In genomic region chr7:29946428-29947186, GRCh38 we compare ENCODE assay signal across 10 cellular contexts. TPM values are rescaled to one million over a fixed set of nuclear protein-coding genes. Genes with fewer than 3 reads are reported as not detected.
DNase-seq lines count a peak whose midpoint lies in the region; ATAC-seq and TF ChIP-seq lines count a peak whose summit lies in the region.
"Had no signal": no experiment of that assay in that cellular context is flagged by ENCODE, and none has a peak within 500 bp of the region (broad histone marks: within the 10 kb centered on the region; RNA-seq: fewer than 3 reads in every experiment).

No MANE protein-coding gene starts in this region.

- in situ Hi-C loops in KBM-7 (cut with MboI; ENCODE audit: low pct_unique_long_range_greater_than_20kb, low sequenced_read_pairs) = no loop called here

- H3K9me3 Mint-ChIP-seq in CD14-positive monocyte (peaks cover 8 to 14% (median 10%) of the 10 kb centered on the region in 7 donors), immature natural killer cell (no peaks in the 10 kb centered on the region)
- H3K9me3 Mint-ChIP-seq in activated CD4-positive, alpha-beta T cell treated with anti-CD3 and anti-CD28 coated beads, Interleukin-2, amount 10 ng/mL, durations not matched to agents 7 days and 5 days = peaks cover 4% of the 10 kb centered on the region

- no peak overlapping the region for H3K4me3 Mint-ChIP-seq in CD14-positive monocyte
- H3K4me3 Mint-ChIP-seq in immature natural killer cell = no peak overlapping the region
- no peak overlapping the region for H3K4me3 Mint-ChIP-seq in activated CD4-positive, alpha-beta T cell treated with anti-CD3 and anti-CD28 coated beads, Interleukin-2, amount 10 ng/mL, durations not matched to agents 7 days and 5 days
- H3K4me3 Mint-ChIP-seq: brain had no signal

- TF ChIP-seq CTCF in CD14-positive monocyte (IDR thresholded peaks at IDR 0.05) = peak; percentile 53

- POLR2A ChIA-PET in activated CD4-positive, alpha-beta T cell treated with anti-CD3 and anti-CD28 coated beads, Interleukin-2, amount 10 ng/mL, durations not matched to agents 7 days and 5 days (lab: Charles Lee) = no interaction called here

- DNase-seq in CD14-positive monocyte (ENCODE audit: low spot score) (peak; percentile 55), KBM-7 (peak; percentile 58), cerebellar cortex (ENCODE audit: low spot score) (peak; percentile 53), lung microvascular endothelial cell (ENCODE audit: low read depth in 2 of 2) (peak; percentile 47 to 72), immature natural killer cell (no peak)
- no peak for DNase-seq in activated CD4-positive, alpha-beta T cell treated with anti-CD3 and anti-CD28 coated beads, Interleukin-2, amount 10 ng/mL, durations not matched to agents 7 days and 5 days
- DNase-seq: NCI-H2227 treated with DMSO at 0.1 percent for 48 hours had no signal

- H3K27ac Mint-ChIP-seq in CD14-positive monocyte (peak overlapping the region in 3 of 7 donors; percentile 22 to 84 (median 57)), immature natural killer cell (peak overlapping the region in 1 of 6 donors; percentile 48)
- no peak overlapping the region for H3K27ac Mint-ChIP-seq in activated CD4-positive, alpha-beta T cell treated with anti-CD3 and anti-CD28 coated beads, Interleukin-2, amount 10 ng/mL, durations not matched to agents 7 days and 5 days

- H3K36me3 Mint-ChIP-seq in CD14-positive monocyte (peaks cover 36 to 44% of the 10 kb centered on the region in 2 donors), immature natural killer cell (peaks cover 0 to 27% (median 8%) of the 10 kb centered on the region in 3 donors)
- H3K36me3 Mint-ChIP-seq in activated CD4-positive, alpha-beta T cell treated with anti-CD3 and anti-CD28 coated beads, Interleukin-2, amount 10 ng/mL, durations not matched to agents 7 days and 5 days (ENCODE audit: low read depth) = no peaks in the 10 kb centered on the region

- peaks cover 0 to 2% (median 0%) of the 10 kb centered on the region in 3 donors for H3K27me3 Mint-ChIP-seq in CD14-positive monocyte (ENCODE audit: low read depth in 3 of 3)
- H3K27me3 Mint-ChIP-seq in immature natural killer cell (ENCODE audit: low read depth in 3 of 3) = peaks cover 0 to 2% (median 0%) of the 10 kb centered on the region in 3 donors
- H3K27me3 Mint-ChIP-seq in activated CD4-positive, alpha-beta T cell treated with anti-CD3 and anti-CD28 coated beads, Interleukin-2, amount 10 ng/mL, durations not matched to agents 7 days and 5 days = peaks cover 1% of the 10 kb centered on the region

- no peak for ATAC-seq in HG02973 (IDR thresholded peaks at IDR 0.05; ENCODE audit: unreplicated experiment)
- no peak for ATAC-seq in HG03439 (IDR thresholded peaks at IDR 0.05; ENCODE audit: unreplicated experiment)

- intact Hi-C loops in CD14-positive monocyte (cut with micrococcal nuclease) = loop anchor here in 1 of 2 donors (10.0 kb wide), 1 partner anchor 118 kb away; no protein-coding TSS in a partner anchor

- H3K4me1 Mint-ChIP-seq in CD14-positive monocyte = peaks cover 6% of the 10 kb centered on the region
- H3K4me1 Mint-ChIP-seq in immature natural killer cell = no peaks in the 10 kb centered on the region
- H3K4me1 Mint-ChIP-seq in activated CD4-positive, alpha-beta T cell treated with anti-CD3 and anti-CD28 coated beads, Interleukin-2, amount 10 ng/mL, durations not matched to agents 7 days and 5 days = no peaks in the 10 kb centered on the region
- H3K4me1 Mint-ChIP-seq: brain had no signal

- CTCF ChIA-PET in activated CD4-positive, alpha-beta T cell treated with anti-CD3 and anti-CD28 coated beads, Interleukin-2, amount 10 ng/mL, durations not matched to agents 7 days and 5 days (lab: Charles Lee) = interaction anchor here (1.7 kb wide), 1 partner anchor 12 kb away, joined by 3 read pairs; no protein-coding TSS in a partner anchor

RNA-seq across cellular contexts. Expression of gene SCRN1, which starts 43.0 kb away (rescaled TPM):
- polyA plus RNA-seq in CD14-positive monocyte (10 to 100 TPM in 1 of 2 donors, 1 to 10 TPM in 1; 8.4 to 12.1 TPM), immature natural killer cell (10 to 100 TPM; 10.6 to 27.8 (median 20.7) TPM)
- 62.3 and 64.1 TPM in 2 replicates for total RNA-seq in lung microvascular endothelial cell
- total RNA-seq in activated CD4-positive, alpha-beta T cell treated with anti-CD3 and anti-CD28 coated beads, Interleukin-2, amount 10 ng/mL, durations not matched to agents 7 days and 5 days = 1 to 10 TPM; 2.1 TPM

Comparison
In these comparisons a context has a peak if more than half of its experiments do, and no peak if none do; other contexts are left out.
1. DNase-seq: peak in CD14-positive monocyte (single experiment), KBM-7 (single experiment), cerebellar cortex (single experiment) and lung microvascular endothelial cell (2 of 2); none in immature natural killer cell (0 of 3) and activated CD4-positive, alpha-beta T cell treated with anti-CD3 and anti-CD28 coated beads, Interleukin-2, amount 10 ng/mL, durations not matched to agents 7 days and 5 days (single experiment).
2. RNA of gene SCRN1, which starts 43.0 kb away (total RNA-seq): 62.3 to 64.1 TPM in lung microvascular endothelial cell; 2.1 TPM in activated CD4-positive, alpha-beta T cell treated with anti-CD3 and anti-CD28 coated beads, Interleukin-2, amount 10 ng/mL, durations not matched to agents 7 days and 5 days; every median in the first group is over 10 times any median in the second.